ENCODE assay signal across 11 cellular contexts in genomic region chr4:183240581-183241321, GRCh38.
DNase-seq lines count a peak whose midpoint lies in the region; ATAC-seq and TF ChIP-seq lines count a peak whose summit lies in the region.
"Had no signal": no experiment of that assay in that cellular context is flagged by ENCODE, and none has a peak within 500 bp of the region (broad histone marks: within the 10 kb centered on the region; RNA-seq: fewer than 3 reads in every experiment).

No MANE protein-coding gene starts in this region.

- 73% methylated on average over 15 of the region's 15 CpGs for WGBS in hepatocyte (ENCODE audit: low lambda C conversion rate, missing lambda C conversion rate)

- H3K36me3 ChIP-seq in SJCRH30 (peaks cover 2% of the 10 kb centered on the region), hepatocyte (replicated peaks; ENCODE audit: insufficient read depth, low read depth) (no peaks in the 10 kb centered on the region), osteoblast (ENCODE audit: insufficient read depth, low read length) (peaks cover 30% of the 10 kb centered on the region)

- no peak for ATAC-seq in HG02798 (IDR thresholded peaks at IDR 0.05; ENCODE audit: poor library complexity, unreplicated experiment)

- no peak overlapping the region for H3K4me3 ChIP-seq in SJCRH30
- no peak overlapping the region for H3K4me3 ChIP-seq in hepatocyte
- no peak overlapping the region for H3K4me3 ChIP-seq in osteoblast (ENCODE audit: insufficient read depth, low read length)
- H3K4me3 ChIP-seq: esophagus muscularis mucosa had no signal

- no peaks in the 10 kb centered on the region for H3K9me2 ChIP-seq in hepatocyte (replicated peaks; ENCODE audit: insufficient read depth)

- H3K4me1 ChIP-seq in SJCRH30 (peaks cover 34% of the 10 kb centered on the region), hepatocyte (ENCODE audit: insufficient read depth) (peaks cover 13% of the 10 kb centered on the region), osteoblast (ENCODE audit: insufficient read depth, low read length) (peaks cover 12% of the 10 kb centered on the region)

- H3K9me3 ChIP-seq in SJCRH30 (replicated peaks), result no peaks in the 10 kb centered on the region; the same call in 1 of the 2 replicates
- H3K9me3 ChIP-seq in hepatocyte (ENCODE audit: low read depth), result no peaks in the 10 kb centered on the region
- H3K9me3 ChIP-seq in osteoblast (ENCODE audit: low read depth, low read length), result no peaks in the 10 kb centered on the region

- H3K4me2 ChIP-seq in hepatocyte (no peak overlapping the region), osteoblast (ENCODE audit: insufficient read depth, low read length) (no peak overlapping the region)

- H3K79me2 ChIP-seq in hepatocyte (no peaks in the 10 kb centered on the region), osteoblast (ENCODE audit: insufficient read depth, low read length) (peaks cover 4% of the 10 kb centered on the region)

- DNase-seq in DMS 273 treated with DMSO at 0.1 percent for 48 hours (lab: John Stamatoyannopoulos, UW), result peak; percentile 27
- peak; percentile 63 to 65 for DNase-seq in SJCRH30
- no peak for DNase-seq in hepatocyte (ENCODE audit: low spot score)
- peak; percentile 10 for DNase-seq in osteoblast (ENCODE audit: insufficient read length, low spot score, missing footprints)
- no peak for DNase-seq in activated naive CD4-positive, alpha-beta T cell (lab: John Stamatoyannopoulos, UW)
- DNase-seq in H4 (ENCODE audit: low spot score), result no peak
- DNase-seq in activated CD8-positive, alpha-beta memory T cell treated with anti-CD3 and anti-CD28 coated beads for 24 hours, result no peak
- DNase-seq: NCI-H1417; stimulated activated CD4-positive, alpha-beta T cell treated with anti-CD3 and anti-CD28 coated beads, Interleukin-12 subunit alpha, Interleukin-12 subunit beta, amount 100 ng/mL, for 4 hours had no signal

- H4K20me1 ChIP-seq in hepatocyte (ENCODE audit: insufficient read depth, poor library complexity, severe bottlenecking), result no peaks in the 10 kb centered on the region
- H4K20me1 ChIP-seq in osteoblast (ENCODE audit: insufficient read depth, low read length), result no peaks in the 10 kb centered on the region

- H2AFZ ChIP-seq in hepatocyte (no peak overlapping the region), osteoblast (ENCODE audit: low read length) (no peak overlapping the region)

- no peak for TF ChIP-seq CTCF in hepatocyte (IDR thresholded peaks at IDR 0.05; ENCODE audit: poor library complexity)
- TF ChIP-seq CTCF in osteoblast (IDR thresholded peaks at IDR 0.05; ENCODE audit: extremely low read depth, low read depth, low read length), result no peak

- H3K27me3 ChIP-seq in SJCRH30 (no peaks in the 10 kb centered on the region), hepatocyte (no peaks in the 10 kb centered on the region), osteoblast (ENCODE audit: insufficient read depth, low read length) (no peaks in the 10 kb centered on the region)
- H3K27me3 ChIP-seq: esophagus muscularis mucosa had no signal

- H3K27ac ChIP-seq in SJCRH30 (peak overlapping the region; percentile 73), hepatocyte (peak overlapping the region; percentile 14), osteoblast (ENCODE audit: low read depth, low read length) (peak overlapping the region; percentile 64)
- H3K27ac ChIP-seq: esophagus muscularis mucosa had no signal

Comparison
In these comparisons a context has a peak if more than half of its experiments do, and no peak if none do; other contexts are left out.
1. DNase-seq: peak in DMS 273 treated with DMSO at 0.1 percent for 48 hours (single experiment), SJCRH30 (2 of 2) and osteoblast (single experiment); none in hepatocyte (single experiment), activated naive CD4-positive, alpha-beta T cell (0 of 4), H4 (single experiment) and activated CD8-positive, alpha-beta memory T cell treated with anti-CD3 and anti-CD28 coated beads for 24 hours (single experiment).
2. H3K27ac ChIP-seq: peak in every context shown above with its lines; median percentile 73 in SJCRH30; 64 in osteoblast; 14 in hepatocyte.